In genomic region chr4:80361329-80361900, GRCh38 we compare ENCODE assay signal across 8 cellular contexts. TPM values are rescaled to one million over a fixed set of nuclear protein-coding genes. Genes with fewer than 3 reads are reported as not detected.
DNase-seq lines count a peak whose midpoint lies in the region; ATAC-seq, FAIRE-seq and TF ChIP-seq lines count a peak whose summit lies in the region.

No MANE protein-coding gene starts in this region.

- H3K36me3 ChIP-seq in A673 (ENCODE audit: insufficient read depth, low read length, poor library complexity, severe bottlenecking) (no peaks in the 10 kb centered on the region), uterus (no peaks in the 10 kb centered on the region)

- TF ChIP-seq POLR2A in uterus (IDR thresholded peaks at IDR 0.05), result no peak

- H3K9me3 ChIP-seq in A673 (ENCODE audit: low read depth, low read length, poor library complexity, severe bottlenecking) (no peaks in the 10 kb centered on the region), uterus (no peaks in the 10 kb centered on the region)

- H3K4me3 ChIP-seq in A673 (ENCODE audit: low read depth, low read length, poor library complexity, severe bottlenecking), result no peak overlapping the region
- no peak overlapping the region for H3K4me3 ChIP-seq in fibroblast of villous mesenchyme (ENCODE audit: low read depth, low read length)
- no peak overlapping the region for H3K4me3 ChIP-seq in uterus

- intact Hi-C loops in A673 (cut with micrococcal nuclease; ENCODE audit: unreplicated experiment) (loop anchor here (2.0 to 5.0 kb wide), 2 partner anchors 629 to 691 kb away; no protein-coding TSS in a partner anchor), uterus (cut with DNase I; ENCODE audit: low total_unique reads) (no loop called here), posterior vena cava (cut with DNase I) (loop anchor here in 1 of 2 donors (5.0 kb wide), 1 partner anchor 631 kb away; no protein-coding TSS in a partner anchor)

- ATAC-seq in GM18861 (IDR thresholded peaks at IDR 0.05; ENCODE audit: unreplicated experiment) (peak; percentile 44), HG03571 (IDR thresholded peaks at IDR 0.05; ENCODE audit: unreplicated experiment) (no peak)

- H3K4me1 ChIP-seq in A673 (ENCODE audit: insufficient read depth, low read length, poor library complexity, severe bottlenecking) (no peaks in the 10 kb centered on the region), uterus (no peaks in the 10 kb centered on the region)

- no peak overlapping the region for H3K27ac ChIP-seq in A673 (ENCODE audit: low read depth, low read length, poor library complexity, severe bottlenecking)
- H3K27ac ChIP-seq in uterus, result no peak overlapping the region

- DNase-seq in A673 (ENCODE audit: low spot score) (peak; percentile 14), RCC 7860 (ENCODE audit: low spot score) (no peak), fibroblast of villous mesenchyme (ENCODE audit: low read depth) (peak; percentile 21), uterus (no peak), posterior vena cava (ENCODE audit: low spot score) (no peak)
- DNase-seq in activated naive CD4-positive, alpha-beta T cell treated with anti-CD3 and anti-CD28 coated beads, Interleukin-2, amount 50 U/mL, for 16 hours, result no peak

- POLR2A ChIA-PET in A673 (lab: Charles Lee; ENCODE audit: low non-redundant PET), result no interaction called here

- H3K27me3 ChIP-seq in A673 (replicated peaks; ENCODE audit: insufficient read depth, low read depth, low read length, poor library complexity), result peaks cover 6% of the 10 kb centered on the region
- peaks cover 0 to 3% of the 10 kb centered on the region in 2 donors for H3K27me3 ChIP-seq in uterus

- BruUV-seq in A673 (replicated peaks; lab: Mats Ljungman, UMichigan), result no TSS peak

- peak; percentile 42 for FAIRE-seq in RCC 7860 (lab: Jason Lieb, UNC)

- TF ChIP-seq CTCF in A673 (conservative IDR thresholded peaks at IDR 0.05; ENCODE audit: low read depth, low read length) (peak; percentile 43), fibroblast of villous mesenchyme (IDR thresholded peaks at IDR 0.05; ENCODE audit: insufficient read depth, low read depth, low read length) (peak; percentile 31), uterus (IDR thresholded peaks at IDR 0.05) (peak in 3 of 4 experiments; percentile 8 to 23 (median 19))

- CTCF ChIA-PET in A673 (lab: Charles Lee), result no interaction called here

RNA-seq across cellular contexts. Expression of gene CFAP299, which starts 25.9 kb away (rescaled TPM):
- not detected in 2 replicates for total RNA-seq in A673 (2021)
- total RNA-seq in fibroblast of villous mesenchyme, result 2.6 and 3.9 TPM in 2 replicates
- total RNA-seq in uterus, result 1 to 10 TPM in 1 of 4 donors, not detected in 3; 1.2 TPM
- not detected for total RNA-seq in posterior vena cava

Comparison
In these comparisons a context has a peak if more than half of its experiments do, and no peak if none do; other contexts are left out.
1. DNase-seq: peak in A673 (single experiment) and fibroblast of villous mesenchyme (single experiment); none in RCC 7860 (single experiment), uterus (0 of 2), posterior vena cava (single experiment) and activated naive CD4-positive, alpha-beta T cell treated with anti-CD3 and anti-CD28 coated beads, Interleukin-2, amount 50 U/mL, for 16 hours (single experiment).
2. Peak in every context shown above with its lines, with median percentiles within 50 percentile points of each other: CTCF ChIP-seq.